Comparison of ENCODE assay signal across 8 cellular contexts in the genomic region with DNA sequence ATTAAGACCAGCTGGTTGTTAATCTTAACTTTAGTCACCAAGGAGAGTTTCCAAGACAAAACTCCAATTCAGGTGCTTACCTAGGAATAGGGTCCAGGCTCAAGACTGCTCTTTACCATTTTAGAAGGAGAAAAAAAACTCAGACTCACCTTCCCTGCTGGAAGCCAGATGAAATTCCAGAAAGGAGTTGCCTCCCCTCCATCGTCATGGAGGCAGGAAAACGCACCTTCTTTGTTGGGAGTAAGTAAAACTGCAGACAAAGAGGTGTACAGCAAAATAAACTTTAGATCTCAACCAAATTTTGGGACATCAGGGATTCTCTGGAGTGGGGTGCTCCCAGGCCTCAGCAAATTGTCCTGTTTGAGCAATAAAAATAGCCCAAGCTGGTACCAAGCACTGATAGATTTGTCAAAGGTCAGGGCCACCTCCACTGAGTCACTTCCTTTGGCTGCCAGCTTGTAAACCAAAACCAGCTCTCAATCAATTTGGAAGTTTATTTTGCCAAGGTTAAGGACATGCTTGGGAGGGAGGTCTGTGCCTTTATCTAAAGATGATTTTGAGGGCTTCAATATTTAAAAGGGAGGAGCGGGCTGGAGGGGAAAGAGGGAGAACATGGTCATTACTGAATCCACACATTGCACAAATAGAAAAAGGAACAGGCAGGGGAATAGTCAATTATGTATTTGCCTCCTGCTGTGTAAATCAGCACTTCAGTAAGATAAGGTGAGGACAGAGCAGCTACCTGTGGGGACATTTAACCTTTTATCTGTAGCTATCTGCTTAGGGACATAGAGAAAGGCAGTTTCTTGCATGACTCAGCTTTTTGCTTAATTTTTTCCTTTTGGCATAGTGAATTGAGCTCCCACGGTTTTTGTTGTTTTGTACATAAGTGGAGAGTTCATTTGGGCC. TPM values are rescaled to one million over a fixed set of nuclear protein-coding genes. Genes with fewer than 3 reads are reported as not detected.
A peak's percentile ranks its signal among the peaks of the same experiment; 100 is the strongest.
DNase-seq lines count a peak whose midpoint lies in the region.

No MANE protein-coding gene starts in this region.

- no peaks in the 10 kb centered on the region for H3K36me3 Mint-ChIP-seq in IgD-negative memory B cell
- H3K36me3 Mint-ChIP-seq in activated naive CD8-positive, alpha-beta T cell treated with anti-CD3 and anti-CD28 coated beads for 36 hours = peaks cover 2% of the 10 kb centered on the region

- H3K9ac ChIP-seq in BLaER1 (peak overlapping the region; percentile 78), subcutaneous abdominal adipose tissue (ENCODE audit: low read length in 5 of 5) (peak overlapping the region; percentile 31 to 91 (median 85))

- peak overlapping the region; percentile 87; the same call in 1 of the 2 replicates for H3K27ac ChIP-seq in BLaER1
- peak overlapping the region; percentile 100 for H3K27ac ChIP-seq in subcutaneous abdominal adipose tissue (ENCODE audit: low read depth, low read length)

- no peaks in the 10 kb centered on the region for H4K20me1 ChIP-seq in BLaER1

- peaks cover 4% of the 10 kb centered on the region for H3K36me3 ChIP-seq in BLaER1
- H3K36me3 ChIP-seq in subcutaneous abdominal adipose tissue (ENCODE audit: control insufficient read depth in 5 of 5, insufficient read depth in 5 of 5, low read length in 5 of 5) = no peaks in the 10 kb centered on the region

- H3K27me3 Mint-ChIP-seq in IgD-negative memory B cell = peaks cover 1% of the 10 kb centered on the region
- peaks cover 4% of the 10 kb centered on the region for H3K27me3 Mint-ChIP-seq in activated naive CD8-positive, alpha-beta T cell treated with anti-CD3 and anti-CD28 coated beads for 36 hours

- DNase-seq in activated naive CD8-positive, alpha-beta T cell treated with anti-CD3 and anti-CD28 coated beads for 36 hours = no peak
- peak; percentile 25 for DNase-seq in iris pigment epithelial cell (ENCODE audit: low read depth)
- no peak for DNase-seq in ureter (ENCODE audit: low spot score)
- DNase-seq in amniotic stem cell (lab: John Stamatoyannopoulos, UW) = no peak
- no peak for DNase-seq in NCI-H1436 (lab: John Stamatoyannopoulos, UW)

- H3K4me2 ChIP-seq in BLaER1 = peak overlapping the region; percentile 76

- H3K4me1 ChIP-seq in BLaER1 = peaks cover 44% of the 10 kb centered on the region
- H3K4me1 ChIP-seq in subcutaneous abdominal adipose tissue (ENCODE audit: control insufficient read depth in 5 of 5, insufficient read depth in 5 of 5, low read length in 5 of 5) = peaks cover 14 to 80% (median 67%) of the 10 kb centered on the region in 5 donors

- H3K9me3 ChIP-seq in BLaER1 = no peaks in the 10 kb centered on the region
- H3K9me3 ChIP-seq in subcutaneous abdominal adipose tissue (ENCODE audit: control insufficient read depth in 5 of 5, low read length in 5 of 5) = no peaks in the 10 kb centered on the region

- H3K4me3 ChIP-seq in BLaER1 = peak overlapping the region; percentile 86
- H3K4me3 ChIP-seq in subcutaneous abdominal adipose tissue (ENCODE audit: low read depth in 1 of 5, low read length in 5 of 5) = peak overlapping the region in 4 of 5 donors; percentile 80 to 95 (median 89)

- no peaks in the 10 kb centered on the region for H3K27me3 ChIP-seq in BLaER1
- H3K27me3 ChIP-seq in subcutaneous abdominal adipose tissue (ENCODE audit: control insufficient read depth in 5 of 5, insufficient read depth in 4 of 5, low read length in 5 of 5) = no peaks in the 10 kb centered on the region

- no peaks in the 10 kb centered on the region for H3K9me3 Mint-ChIP-seq in IgD-negative memory B cell
- H3K9me3 Mint-ChIP-seq in activated naive CD8-positive, alpha-beta T cell treated with anti-CD3 and anti-CD28 coated beads for 36 hours = no peaks in the 10 kb centered on the region

- H3K4me1 Mint-ChIP-seq in IgD-negative memory B cell = peaks cover 21 to 31% (median 21%) of the 10 kb centered on the region in 3 donors
- peaks cover 50% of the 10 kb centered on the region for H3K4me1 Mint-ChIP-seq in activated naive CD8-positive, alpha-beta T cell treated with anti-CD3 and anti-CD28 coated beads for 36 hours

- peak overlapping the region; percentile 62 to 89 (median 79) for H3K27ac Mint-ChIP-seq in IgD-negative memory B cell
- peak overlapping the region; percentile 93 for H3K27ac Mint-ChIP-seq in activated naive CD8-positive, alpha-beta T cell treated with anti-CD3 and anti-CD28 coated beads for 36 hours

- H3K4me3 Mint-ChIP-seq in IgD-negative memory B cell = peak overlapping the region; percentile 89 to 99 (median 96)
- H3K4me3 Mint-ChIP-seq in activated naive CD8-positive, alpha-beta T cell treated with anti-CD3 and anti-CD28 coated beads for 36 hours = peak overlapping the region; percentile 90

RNA-seq across cellular contexts. Expression of gene ALDH3A2, which starts 1.5 kb away (rescaled TPM):
- polyA plus RNA-seq in IgD-negative memory B cell = 21.8 TPM
- 10 to 100 TPM; 22.0 to 26.0 TPM for total RNA-seq in activated naive CD8-positive, alpha-beta T cell treated with anti-CD3 and anti-CD28 coated beads for 36 hours
- 59.8 TPM for total RNA-seq in ureter
